ENCODE assay signal across 13 cellular contexts in genomic region chr6:16739329-16739801, GRCh38. TPM values are rescaled to one million over a fixed set of nuclear protein-coding genes. Genes with fewer than 3 reads are reported as not detected.
A peak's percentile ranks its signal among the peaks of the same experiment; 100 is the strongest.
DNase-seq lines count a peak whose midpoint lies in the region; ATAC-seq and TF ChIP-seq lines count a peak whose summit lies in the region.
"Had no signal": no experiment of that assay in that cellular context is flagged by ENCODE, and none has a peak within 500 bp of the region (broad histone marks: within the 10 kb centered on the region; RNA-seq: fewer than 3 reads in every experiment).

No MANE protein-coding gene starts in this region.

- H3K79me2 ChIP-seq in SK-N-SH (ENCODE audit: insufficient read depth) = peaks cover 84% of the 10 kb centered on the region

- H3K27me3 ChIP-seq in SK-N-SH (ENCODE audit: insufficient read depth) (no peaks in the 10 kb centered on the region), foreskin keratinocyte (no peaks in the 10 kb centered on the region), prostate gland (replicated peaks; ENCODE audit: insufficient read depth) (no peaks in the 10 kb centered on the region)

- DNase-seq in Caki2 (ENCODE audit: low read depth) (peak; percentile 95), SK-N-SH (no peak), foreskin keratinocyte (peak; percentile 94 to 98), prostate gland (ENCODE audit: low spot score) (peak; percentile 55), NCI-H524 treated with DMSO at 0.1 percent for 48 hours (lab: John Stamatoyannopoulos, UW) (no peak)
- DNase-seq: COR-L47, hippocampal formation, NCI-H1930 had no signal

- H3K4me1 ChIP-seq in SK-N-SH (ENCODE audit: control insufficient read depth in 1 of 2, insufficient read depth in 2 of 2, low read depth in 1 of 2, low read length in 1 of 2) = peaks cover 0 to 47% of the 10 kb centered on the region in 2 experiments
- peaks cover 63% of the 10 kb centered on the region for H3K4me1 ChIP-seq in foreskin keratinocyte
- peaks cover 9% of the 10 kb centered on the region for H3K4me1 ChIP-seq in prostate gland (replicated peaks)

- H3K27ac ChIP-seq in SK-N-SH (ENCODE audit: low read depth in 2 of 2, low read length in 1 of 2) (peak overlapping the region; percentile 67 to 94), foreskin keratinocyte (peak overlapping the region; percentile 22), prostate gland (peak overlapping the region in 1 of 2 donors; percentile 49)
- H3K27ac ChIP-seq: HL-60, parathyroid adenoma had no signal

- H2AFZ ChIP-seq in SK-N-SH (ENCODE audit: low read depth) = no peak overlapping the region
- H2AFZ ChIP-seq: parathyroid adenoma had no signal

- H3K4me3 ChIP-seq in SK-N-SH (ENCODE audit: low read depth in 2 of 2, low read length in 1 of 2) (no peak overlapping the region), prostate gland (no peak overlapping the region)

- H3K9ac ChIP-seq in SK-N-SH = no peak overlapping the region
- H3K9ac ChIP-seq: parathyroid adenoma had no signal

- POLR2A ChIA-PET in SK-N-SH (lab: Yijun Ruan, JAX) = no interaction called here

- TF ChIP-seq POLR2A in prostate gland (IDR thresholded peaks at IDR 0.05) = no peak

- intact Hi-C loops in prostate gland (cut with DNase I) = no loop called here

- 74% methylated on average over 5 of the region's 7 CpGs for WGBS in SK-N-SH (ENCODE audit: low lambda C conversion rate)
- 35% methylated on average over 7 of the region's 7 CpGs for WGBS in prostate gland

- in situ Hi-C loops in Caki2 (cut with HindIII; ENCODE audit: low pct_unique_long_range_greater_than_20kb, low sequenced_read_pairs) = no loop called here

- no peak for TF ChIP-seq CTCF in SK-N-SH (IDR thresholded peaks at IDR 0.05)
- peak; percentile 89 for TF ChIP-seq CTCF in foreskin keratinocyte (conservative IDR thresholded peaks at IDR 0.05)
- TF ChIP-seq CTCF in prostate gland (IDR thresholded peaks at IDR 0.05) = peak in 2 of 4 experiments; percentile 9 to 39

- H3F3A ChIP-seq in SK-N-SH (replicated peaks; ENCODE audit: insufficient read depth) = peaks cover 67% of the 10 kb centered on the region

- H3K9me3 ChIP-seq in SK-N-SH = no peaks in the 10 kb centered on the region
- H3K9me3 ChIP-seq in prostate gland = no peaks in the 10 kb centered on the region

- H3K4me2 ChIP-seq in SK-N-SH = no peak overlapping the region

- peak; percentile 23; the same call in 1 of the 2 replicates for TF ChIP-seq RAD21 in SK-N-SH (IDR thresholded peaks at IDR 0.05; ENCODE audit: low read length)

- CTCF ChIA-PET in SK-N-SH (lab: Yijun Ruan, JAX) = interaction anchor here (1.1 to 1.6 kb wide), 4 partner anchors 9 to 347 kb away, joined by 4 to 6 read pairs (median 4); no protein-coding TSS in a partner anchor

- peaks cover 9% of the 10 kb centered on the region; the same call in 1 of the 2 replicates for H4K20me1 ChIP-seq in SK-N-SH (ENCODE audit: insufficient read depth)

- TF ChIP-seq EP300 in SK-N-SH (IDR thresholded peaks at IDR 0.05; ENCODE audit: borderline replicate concordance in 1 of 2, low read depth in 1 of 2, low read length in 1 of 2) = no peak

- H3K9me2 ChIP-seq in SK-N-SH = no peaks in the 10 kb centered on the region

- peak; percentile 81 for ATAC-seq in foreskin keratinocyte
- no peak for ATAC-seq in GM19035 (IDR thresholded peaks at IDR 0.05; ENCODE audit: unreplicated experiment)
- no peak for ATAC-seq in GM21423 (IDR thresholded peaks at IDR 0.05; ENCODE audit: unreplicated experiment)
- ATAC-seq in HG03039 (IDR thresholded peaks at IDR 0.05; ENCODE audit: unreplicated experiment) = no peak

- H3K36me3 ChIP-seq in SK-N-SH (replicated peaks in 1 of 2; ENCODE audit: control insufficient read depth in 1 of 2, insufficient read depth in 2 of 2, low read length in 1 of 2) = peaks cover 4 to 52% of the 10 kb centered on the region in 2 experiments
- H3K36me3 ChIP-seq in prostate gland = no peaks in the 10 kb centered on the region

TF ChIP-seq in SK-N-SH, 30 proteins besides CTCF, POLR2A, EP300 and RAD21:
- TF ChIP-seq CHD2 (IDR thresholded peaks at IDR 0.05; ENCODE audit: low read length, partially characterized antibody) (no peak), SMC3 (IDR thresholded peaks at IDR 0.05; ENCODE audit: low read depth, low read length) (no peak), ZBTB33 (IDR thresholded peaks at IDR 0.05; ENCODE audit: borderline replicate concordance, low read depth) (no peak), MXI1 (IDR thresholded peaks at IDR 0.05; ENCODE audit: low read depth, low read length) (no peak), TCF12 (IDR thresholded peaks at IDR 0.05) (no peak)

RNA-seq across cellular contexts. Expression of gene ATXN1, which starts 21.9 kb away (rescaled TPM):
- 18.7 and 23.8 TPM in 2 replicates for total RNA-seq in Caki2 (2014; rRNA removed; shearing (Covaris generic); ENCODE audit: low replicate concordance)
- polyA plus RNA-seq in SK-N-SH (2012; rRNA removed) (7.9 and 8.1 TPM in 2 replicates), foreskin keratinocyte (2.4 and 3.0 TPM in 2 replicates)
- 5.4 and 5.9 TPM in 2 replicates for polyA plus RNA-seq in SK-N-SH (2012; cell fraction: cytosol; rRNA removed)
- 15.5 and 24.6 TPM in 2 replicates for polyA plus RNA-seq in SK-N-SH (2012; cell fraction: nucleus; rRNA removed)
- total RNA-seq in foreskin keratinocyte (7.2 and 11.9 TPM in 2 replicates), prostate gland (10 to 100 TPM; 28.5 to 89.0 TPM)

Comparison
In these comparisons a context has a peak if more than half of its experiments do, and no peak if none do; other contexts are left out.
1. DNase-seq: peak in Caki2 (single experiment), foreskin keratinocyte (2 of 2) and prostate gland (single experiment); none in SK-N-SH (single experiment) and NCI-H524 treated with DMSO at 0.1 percent for 48 hours (single experiment).